24 cellular contexts compared by ENCODE assay signal in genomic region chr15:63083046-63083445, GRCh38. TPM values are rescaled to one million over a fixed set of nuclear protein-coding genes. Genes with fewer than 3 reads are reported as not detected.
DNase-seq lines count a peak whose midpoint lies in the region; ATAC-seq, FAIRE-seq and TF ChIP-seq lines count a peak whose summit lies in the region.
"Had no signal": no experiment of that assay in that cellular context is flagged by ENCODE, and none has a peak within 500 bp of the region (broad histone marks: within the 10 kb centered on the region; RNA-seq: fewer than 3 reads in every experiment).

No MANE protein-coding gene starts in this region.

- ATAC-seq in IMR-90 (ENCODE audit: low read depth), result no peak
- ATAC-seq in left lobe of liver, result no peak
- no peak for ATAC-seq in stimulated activated effector memory CD8-positive, alpha-beta T cell treated with anti-CD3 and anti-CD28 coated beads, Interleukin-12 subunit alpha, Interleukin-12 subunit beta, amount 100 ng/mL, for 72 hours
- ATAC-seq: natural killer cell treated with Interleukin-12 subunit alpha and Interleukin-12 subunit beta and Interleukin-15 and Interleukin-18, amount 100 ng/mL, for 72 hours; psoas muscle; T-helper 17 cell had no signal

- no peak overlapping the region for H2BK20ac ChIP-seq in IMR-90 (ENCODE audit: low read depth, low read length)

- CTCF ChIA-PET in IMR-90 (lab: Yijun Ruan, JAX), result no interaction called here
- CTCF ChIA-PET in activated naive CD4-positive, alpha-beta T cell treated with anti-CD3 and anti-CD28 coated beads, Interleukin-2, amount 10 ng/mL, durations not matched to agents 7 days and 5 days (lab: Charles Lee), result no interaction called here

- no peak overlapping the region for H4K5ac ChIP-seq in IMR-90 (ENCODE audit: low read depth, low read length)

- H3K4ac ChIP-seq in IMR-90 (ENCODE audit: low read depth, low read length), result no peak overlapping the region

- no peak overlapping the region for H4K91ac ChIP-seq in IMR-90 (ENCODE audit: insufficient read depth, low read depth, low read length)

- no peak overlapping the region for H3K4me3 ChIP-seq in IMR-90 (ENCODE audit: insufficient read depth, low read depth, low read length)
- H3K4me3 ChIP-seq in esophagus muscularis mucosa, result no peak overlapping the region
- H3K4me3 ChIP-seq: coronary artery, HAP-1, psoas muscle, stomach had no signal

- 50% methylated on average over 2 of the region's 12 CpGs; no CpG with 5 or more reads in 1 of the 2 experiments for WGBS in IMR-90 (ENCODE audit: extremely low coverage in 2 of 2, insufficient read length in 1 of 2), 2 experiments
- 52% methylated on average over 11 of the region's 12 CpGs for WGBS in esophagus muscularis mucosa

- H3K9me1 ChIP-seq in IMR-90 (ENCODE audit: insufficient read depth, low read length), result peaks cover 14% of the 10 kb centered on the region

- H4K8ac ChIP-seq in IMR-90 (ENCODE audit: low read depth in 2 of 2, low read length in 2 of 2), result no peak overlapping the region

- no peak for FAIRE-seq in urothelium cell line (lab: Jason Lieb, UNC)
- FAIRE-seq: endometrium had no signal

- H3K4me2 ChIP-seq in IMR-90 (ENCODE audit: low read depth, low read length), result no peak overlapping the region

- dilution Hi-C loops in IMR-90 (cut with HindIII; ENCODE audit: low sequenced_read_pairs, unreplicated experiment), result no loop called here

- no peak overlapping the region for H2BK5ac ChIP-seq in IMR-90 (ENCODE audit: low read depth, low read length, poor library complexity, severe bottlenecking)

- TF ChIP-seq CTCF in IMR-90 (conservative IDR thresholded peaks at IDR 0.05; ENCODE audit: low read depth, low read length), result no peak
- no peak for TF ChIP-seq CTCF in esophagus muscularis mucosa (IDR thresholded peaks at IDR 0.05)

- H4K20me1 ChIP-seq in IMR-90 (ENCODE audit: insufficient read depth, low read length), result no peaks in the 10 kb centered on the region

- H2BK15ac ChIP-seq in IMR-90 (ENCODE audit: low read depth, low read length), result no peak overlapping the region

- H3K9me3 Mint-ChIP-seq in stimulated activated effector memory CD8-positive, alpha-beta T cell treated with anti-CD3 and anti-CD28 coated beads, Interleukin-12 subunit alpha, Interleukin-12 subunit beta, amount 100 ng/mL, for 72 hours, result no peaks in the 10 kb centered on the region
- H3K9me3 Mint-ChIP-seq in activated naive CD4-positive, alpha-beta T cell treated with anti-CD3 and anti-CD28 coated beads, Interleukin-2, amount 10 ng/mL, durations not matched to agents 7 days and 5 days, result no peaks in the 10 kb centered on the region
- H3K9me3 Mint-ChIP-seq: natural killer cell treated with Interleukin-12 subunit alpha and Interleukin-12 subunit beta and Interleukin-15 and Interleukin-18, amount 100 ng/mL, for 72 hours had no signal

- peak overlapping the region; percentile 13; the same call in 1 of the 2 replicates for H2AK5ac ChIP-seq in IMR-90 (ENCODE audit: low read depth, low read length)

- H3K27me3 ChIP-seq in IMR-90 (ENCODE audit: control insufficient read depth, insufficient read depth, low read length), result no peaks in the 10 kb centered on the region
- no peaks in the 10 kb centered on the region for H3K27me3 ChIP-seq in esophagus muscularis mucosa
- H3K27me3 ChIP-seq: stomach had no signal

- DNase-seq in IMR-90 (no peak), esophagus muscularis mucosa (ENCODE audit: extremely low spot score) (no peak), left lobe of liver (ENCODE audit: low spot score) (peak; percentile 12), urothelium cell line (ENCODE audit: low spot score) (no peak), substantia nigra (lab: John Stamatoyannopoulos, UW) (no peak), NCI-H2196 (lab: John Stamatoyannopoulos, UW; ENCODE audit: unreplicated experiment) (no peak)
- DNase-seq in stimulated activated effector memory CD8-positive, alpha-beta T cell treated with anti-CD3 and anti-CD28 coated beads, Interleukin-12 subunit alpha, Interleukin-12 subunit beta, amount 100 ng/mL, for 72 hours (ENCODE audit: low spot score in 2 of 2), result no peak
- no peak for DNase-seq in activated naive CD4-positive, alpha-beta T cell treated with anti-CD3 and anti-CD28 coated beads, Interleukin-2, amount 10 ng/mL, durations not matched to agents 7 days and 5 days
- DNase-seq: activated CD4-positive, alpha-beta T cell treated with anti-CD3 and anti-CD28 coated beads, Interleukin-2, amount 50 U/mL, for 1 hour; activated effector memory CD4-positive, alpha-beta T cell treated with anti-CD3 and anti-CD28 coated beads, Interleukin-2, amount 50 U/mL, for 16 hours; head of caudate nucleus; kidney glomerular epithelial cell; NCI-H1417; NCI-H2107; NCI-H526 treated with DMSO at 0.1 percent for 48 hours; psoas muscle; stimulated activated CD4-positive, alpha-beta T cell treated with anti-CD3 and anti-CD28 coated beads, Interleukin-4, amount 100 ng/mL, for 1 hour; stomach; T-helper 17 cell had no signal

- H3K27me3 Mint-ChIP-seq in activated naive CD4-positive, alpha-beta T cell treated with anti-CD3 and anti-CD28 coated beads, Interleukin-2, amount 10 ng/mL, durations not matched to agents 7 days and 5 days, result peaks cover 34% of the 10 kb centered on the region
- H3K27me3 Mint-ChIP-seq: natural killer cell treated with Interleukin-12 subunit alpha and Interleukin-12 subunit beta and Interleukin-15 and Interleukin-18, amount 100 ng/mL, for 72 hours had no signal

- no peak overlapping the region for H3K56ac ChIP-seq in IMR-90 (ENCODE audit: extremely low read depth, insufficient read depth, low read length)

- no peak overlapping the region for H2AFZ ChIP-seq in IMR-90 (replicated peaks; ENCODE audit: low read length, poor library complexity)

- no peak overlapping the region for H3K18ac ChIP-seq in IMR-90 (ENCODE audit: low read depth, low read length)

- intact Hi-C loops in IMR-90 (cut with micrococcal nuclease), result no loop called here
- intact Hi-C loops in esophagus muscularis mucosa (cut with DNase I), result no loop called here

- POLR2A ChIA-PET in IMR-90 (lab: Charles Lee; ENCODE audit: unreplicated experiment), result no interaction called here

- no peak for TF ChIP-seq EP300 in esophagus muscularis mucosa (IDR thresholded peaks at IDR 0.05)

- no TSS peak for BruUV-seq in IMR-90 (replicated peaks; lab: Mats Ljungman, UMichigan)

- no peaks in the 10 kb centered on the region for H3K9me3 ChIP-seq in IMR-90 (ENCODE audit: control insufficient read depth, insufficient read depth, low read length)
- no peaks in the 10 kb centered on the region for H3K9me3 ChIP-seq in esophagus muscularis mucosa
- H3K9me3 ChIP-seq: HAP-1, psoas muscle, stomach had no signal

- TF ChIP-seq POLR2A in IMR-90 (IDR thresholded peaks at IDR 0.05; ENCODE audit: low read depth, low read length), result no peak
- TF ChIP-seq POLR2A in esophagus muscularis mucosa (IDR thresholded peaks at IDR 0.05; ENCODE audit: low read depth), result no peak

- H3K36me3 ChIP-seq in IMR-90 (ENCODE audit: control insufficient read depth, insufficient read depth, low read length) (no peaks in the 10 kb centered on the region), esophagus muscularis mucosa (no peaks in the 10 kb centered on the region)
- H3K36me3 ChIP-seq: HAP-1, stomach had no signal

- no peaks in the 10 kb centered on the region for H3K4me1 Mint-ChIP-seq in stimulated activated effector memory CD8-positive, alpha-beta T cell treated with anti-CD3 and anti-CD28 coated beads, Interleukin-12 subunit alpha, Interleukin-12 subunit beta, amount 100 ng/mL, for 72 hours
- no peaks in the 10 kb centered on the region for H3K4me1 Mint-ChIP-seq in activated naive CD4-positive, alpha-beta T cell treated with anti-CD3 and anti-CD28 coated beads, Interleukin-2, amount 10 ng/mL, durations not matched to agents 7 days and 5 days
- H3K4me1 Mint-ChIP-seq: B cell, T-helper 17 cell had no signal

- peak overlapping the region; percentile 19; the same call in 1 of the 2 replicates for H2BK120ac ChIP-seq in IMR-90 (ENCODE audit: low read depth, low read length)

- peaks cover 24% of the 10 kb centered on the region for H3K4me1 ChIP-seq in IMR-90 (ENCODE audit: control insufficient read depth, insufficient read depth, low read length)
- peaks cover 20 to 65% (median 61%) of the 10 kb centered on the region in 4 donors for H3K4me1 ChIP-seq in esophagus muscularis mucosa

- no peaks in the 10 kb centered on the region for H3K79me1 ChIP-seq in IMR-90 (ENCODE audit: low read depth in 1 of 2, low read length in 2 of 2)

- no peak for TF ChIP-seq RAD21 in IMR-90 (IDR thresholded peaks at IDR 0.05; ENCODE audit: low read length)

- no peak overlapping the region for H3K14ac ChIP-seq in IMR-90 (replicated peaks; ENCODE audit: low read depth, low read length)

- no peak overlapping the region for H3K4me3 Mint-ChIP-seq in stimulated activated effector memory CD8-positive, alpha-beta T cell treated with anti-CD3 and anti-CD28 coated beads, Interleukin-12 subunit alpha, Interleukin-12 subunit beta, amount 100 ng/mL, for 72 hours
- H3K4me3 Mint-ChIP-seq in activated naive CD4-positive, alpha-beta T cell treated with anti-CD3 and anti-CD28 coated beads, Interleukin-2, amount 10 ng/mL, durations not matched to agents 7 days and 5 days, result no peak overlapping the region
- H3K4me3 Mint-ChIP-seq: B cell; natural killer cell treated with Interleukin-12 subunit alpha and Interleukin-12 subunit beta and Interleukin-15 and Interleukin-18, amount 100 ng/mL, for 72 hours; T-helper 17 cell had no signal

- H2AK9ac ChIP-seq in IMR-90 (replicated peaks; ENCODE audit: low read depth, low read length, poor library complexity), result no peak overlapping the region

- H3K27ac ChIP-seq in IMR-90 (ENCODE audit: insufficient read depth, low read length) (no peak overlapping the region), esophagus muscularis mucosa (replicated peaks in 1 of 4) (peak overlapping the region; percentile 42 to 73 (median 60)), substantia nigra (ENCODE audit: low read depth, low read length, poor library complexity, severe bottlenecking) (no peak overlapping the region)
- H3K27ac ChIP-seq: coronary artery, psoas muscle had no signal

- no peak overlapping the region for H3K23ac ChIP-seq in IMR-90 (ENCODE audit: low read depth, low read length)

- in situ Hi-C loops in IMR-90 (cut with MboI; ENCODE audit: low sequenced_read_pairs), result no loop called here

- H3K9ac ChIP-seq in IMR-90 (ENCODE audit: low read depth, low read length), result no peak overlapping the region

- H3K27ac Mint-ChIP-seq in stimulated activated effector memory CD8-positive, alpha-beta T cell treated with anti-CD3 and anti-CD28 coated beads, Interleukin-12 subunit alpha, Interleukin-12 subunit beta, amount 100 ng/mL, for 72 hours, result peak overlapping the region; percentile 32
- no peak overlapping the region for H3K27ac Mint-ChIP-seq in activated naive CD4-positive, alpha-beta T cell treated with anti-CD3 and anti-CD28 coated beads, Interleukin-2, amount 10 ng/mL, durations not matched to agents 7 days and 5 days
- H3K27ac Mint-ChIP-seq: B cell; natural killer cell treated with Interleukin-12 subunit alpha and Interleukin-12 subunit beta and Interleukin-15 and Interleukin-18, amount 100 ng/mL, for 72 hours; T-helper 17 cell had no signal

- no peaks in the 10 kb centered on the region for H3K36me3 Mint-ChIP-seq in stimulated activated effector memory CD8-positive, alpha-beta T cell treated with anti-CD3 and anti-CD28 coated beads, Interleukin-12 subunit alpha, Interleukin-12 subunit beta, amount 100 ng/mL, for 72 hours
- no peaks in the 10 kb centered on the region for H3K36me3 Mint-ChIP-seq in activated naive CD4-positive, alpha-beta T cell treated with anti-CD3 and anti-CD28 coated beads, Interleukin-2, amount 10 ng/mL, durations not matched to agents 7 days and 5 days
- H3K36me3 Mint-ChIP-seq: natural killer cell treated with Interleukin-12 subunit alpha and Interleukin-12 subunit beta and Interleukin-15 and Interleukin-18, amount 100 ng/mL, for 72 hours had no signal

RNA-seq across cellular contexts. Expression of gene LACTB, which starts 38.6 kb away (rescaled TPM):
- total RNA-seq in IMR-90 (2012; rRNA removed) (12.9 and 41.7 TPM in 2 replicates), esophagus muscularis mucosa (10 to 100 TPM; 15.4 to 22.8 (median 18.7) TPM), left lobe of liver (18.8 TPM)
- 31.0 and 32.7 TPM in 2 replicates for polyA plus RNA-seq in IMR-90 (2012; rRNA removed)
- 11.5 and 15.9 TPM in 2 replicates for polyA plus RNA-seq in IMR-90 (2012; cell fraction: cytosol; rRNA removed)
- polyA plus RNA-seq in IMR-90 (2012; cell fraction: nucleus; rRNA removed; ENCODE audit: low replicate concordance), result 11.3 and 22.6 TPM in 2 replicates

RNA-seq across cellular contexts. Expression of gene TPM1, which starts 40.5 kb away (rescaled TPM):
- total RNA-seq in IMR-90 (2012; rRNA removed), result 661 and 997 TPM in 2 replicates
- polyA plus RNA-seq in IMR-90 (2012; rRNA removed), result 1,566 and 1,623 TPM in 2 replicates
- 700 and 932 TPM in 2 replicates for polyA plus RNA-seq in IMR-90 (2012; cell fraction: cytosol; rRNA removed)
- polyA plus RNA-seq in IMR-90 (2012; cell fraction: nucleus; rRNA removed; ENCODE audit: low replicate concordance), result 972 and 2,415 TPM in 2 replicates
- total RNA-seq in esophagus muscularis mucosa, result 1,000 to 10,000 TPM; 5,599 to 7,718 (median 6,496) TPM
- 52.6 TPM for total RNA-seq in left lobe of liver

Comparison
In these comparisons a context has a peak if more than half of its experiments do, and no peak if none do; other contexts are left out.
1. H3K27ac ChIP-seq: peak in esophagus muscularis mucosa (4 of 4); none in IMR-90 (single experiment) and substantia nigra (single experiment).
2. RNA of gene TPM1, which starts 40.5 kb away (total RNA-seq): 5,599 to 7,718 TPM in esophagus muscularis mucosa and 661 to 997 TPM in IMR-90; 52.6 TPM in left lobe of liver (single experiment); every median in the first group is over 10 times any median in the second.